ENCODE assay signal across 2 cellular contexts in the genomic region with DNA sequence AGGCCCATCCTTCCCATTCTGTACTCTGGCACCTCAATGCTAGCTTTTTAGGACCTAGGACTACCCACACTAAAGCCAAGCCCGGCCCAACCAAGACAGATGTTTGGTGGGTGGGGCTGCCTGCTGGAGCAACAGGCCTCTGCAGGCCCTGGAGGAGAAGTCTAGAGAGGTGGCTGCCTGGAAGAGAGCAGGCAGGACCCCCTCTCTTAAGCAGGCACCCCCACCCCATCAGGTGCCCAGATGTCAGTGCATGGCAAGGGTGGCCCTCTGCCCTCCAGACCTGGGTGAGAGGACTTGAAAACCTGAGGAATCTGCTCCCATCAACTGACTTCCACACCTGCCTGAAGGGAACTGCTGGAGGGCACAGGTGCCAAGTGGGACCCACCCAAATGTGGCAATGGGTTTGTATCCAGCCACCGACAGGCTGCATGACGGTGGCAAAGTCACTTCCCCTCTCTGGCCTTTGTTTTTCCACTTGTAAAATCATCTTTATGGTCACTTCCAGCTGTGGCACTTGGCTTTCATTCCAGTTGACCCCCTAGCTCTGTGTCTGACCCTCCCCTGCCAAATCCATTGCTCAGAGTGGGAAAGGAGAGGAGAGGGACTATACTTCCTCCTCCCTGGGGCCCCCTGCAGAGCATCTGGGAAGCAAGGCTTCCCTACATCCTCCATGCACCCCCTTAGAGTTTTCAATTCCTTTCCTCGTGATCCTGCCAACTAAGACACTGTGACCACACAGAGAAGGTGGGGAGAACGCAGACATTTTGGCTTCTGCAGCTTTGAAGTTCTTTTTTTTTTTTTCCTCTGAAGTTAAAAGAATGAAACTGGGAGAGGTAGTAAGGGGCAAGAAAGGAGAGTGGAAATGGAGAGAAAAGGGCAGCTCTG.
TF ChIP-seq lines count a peak whose summit lies in the region.

No MANE protein-coding gene starts in this region.

TF ChIP-seq in SK-N-SH, 30 proteins besides CTCF, POLR2A, EP300 and RAD21 (continued from another document):
- no peak for TF ChIP-seq POLR2AphosphoS5 (IDR thresholded peaks at IDR 0.05; ENCODE audit: low read depth, low read length)
- no peak for TF ChIP-seq RXRA (IDR thresholded peaks at IDR 0.05; ENCODE audit: borderline replicate concordance, low read depth)
- TF ChIP-seq JUND (IDR thresholded peaks at IDR 0.05): no peak

TF ChIP-seq in SK-N-SH treated with all-trans-retinoic acid at 6 μM for 48 hours, 23 proteins besides CTCF, POLR2A, EP300 and RAD21 (continued from another document):
- TF ChIP-seq CREB5 (CRISPR knock-in tag; IDR thresholded peaks at IDR 0.05; ENCODE audit: low read depth) (no peak), GLIS3 (CRISPR knock-in tag; IDR thresholded peaks at IDR 0.05) (no peak), ZNF8 (CRISPR knock-in tag; IDR thresholded peaks at IDR 0.05) (no peak), TOX (CRISPR knock-in tag; IDR thresholded peaks at IDR 0.05; ENCODE audit: borderline replicate concordance) (no peak), ZNF70 (CRISPR knock-in tag; IDR thresholded peaks at IDR 0.05) (no peak), CSRNP3 (CRISPR knock-in tag; IDR thresholded peaks at IDR 0.05) (no peak), ZFP3 (CRISPR knock-in tag; IDR thresholded peaks at IDR 0.05) (no peak), ZC3H10 (CRISPR knock-in tag; IDR thresholded peaks at IDR 0.05) (no peak), ESRRG (CRISPR knock-in tag; IDR thresholded peaks at IDR 0.05) (no peak), ARNTL (CRISPR knock-in tag; IDR thresholded peaks at IDR 0.05; ENCODE audit: borderline replicate concordance, low read depth) (no peak)
- TF ChIP-seq, protein P1, sequence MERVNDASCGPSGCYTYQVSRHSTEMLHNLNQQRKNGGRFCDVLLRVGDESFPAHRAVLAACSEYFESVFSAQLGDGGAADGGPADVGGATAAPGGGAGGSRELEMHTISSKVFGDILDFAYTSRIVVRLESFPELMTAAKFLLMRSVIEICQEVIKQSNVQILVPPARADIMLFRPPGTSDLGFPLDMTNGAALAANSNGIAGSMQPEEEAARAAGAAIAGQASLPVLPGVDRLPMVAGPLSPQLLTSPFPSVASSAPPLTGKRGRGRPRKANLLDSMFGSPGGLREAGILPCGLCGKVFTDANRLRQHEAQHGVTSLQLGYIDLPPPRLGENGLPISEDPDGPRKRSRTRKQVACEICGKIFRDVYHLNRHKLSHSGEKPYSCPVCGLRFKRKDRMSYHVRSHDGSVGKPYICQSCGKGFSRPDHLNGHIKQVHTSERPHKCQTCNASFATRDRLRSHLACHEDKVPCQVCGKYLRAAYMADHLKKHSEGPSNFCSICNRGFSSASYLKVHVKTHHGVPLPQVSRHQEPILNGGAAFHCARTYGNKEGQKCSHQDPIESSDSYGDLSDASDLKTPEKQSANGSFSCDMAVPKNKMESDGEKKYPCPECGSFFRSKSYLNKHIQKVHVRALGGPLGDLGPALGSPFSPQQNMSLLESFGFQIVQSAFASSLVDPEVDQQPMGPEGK (CRISPR knock-in tag; IDR thresholded peaks at IDR 0.05; ENCODE audit: borderline replicate concordance): no peak
